In genomic region chr16:1719559-1720229, GRCh38 we compare ENCODE assay signal across 8 cellular contexts. TPM values are rescaled to one million over a fixed set of nuclear protein-coding genes. Genes with fewer than 3 reads are reported as not detected.
DNase-seq lines count a peak whose midpoint lies in the region; ATAC-seq and TF ChIP-seq lines count a peak whose summit lies in the region.
"Not testable (repeated sequence)": the region's sequence is repeated elsewhere in the genome, so short reads cannot be mapped to it uniquely, and the experiment has no call there.

No MANE protein-coding gene starts in this region.

- in situ Hi-C loops in mammary epithelial cell (cut with MboI; ENCODE audit: low sequenced_read_pairs in 2 of 2) = not testable (repeated sequence)

- dilution Hi-C loops in mammary epithelial cell (cut with HindIII; ENCODE audit: low sequenced_read_pairs) = not testable (repeated sequence)

- not testable (repeated sequence) for H3K27ac ChIP-seq in CD4-positive, CD25-positive, alpha-beta regulatory T cell (ENCODE audit: insufficient read depth, low read length, poor library complexity, severe bottlenecking); mammary epithelial cell (ENCODE audit: insufficient read depth, low read depth, low read length)
- peak overlapping the region in 2 of 3 donors; percentile 2 to 26 for H3K27ac ChIP-seq in right lobe of liver

- not testable (repeated sequence) for H3K4me2 ChIP-seq in mammary epithelial cell (ENCODE audit: insufficient read depth, low read depth, low read length)

- POLR2A ChIA-PET in activated B cell treated with CpG ODN at 0.5 μM for 24 hours (lab: Charles Lee) = interaction anchor here (0.6 to 1.5 kb wide), 5 partner anchors 10 to 108 kb away, joined by 3 to 5 read pairs (median 3); partner anchors contain the start of genes NME3, NUBP2 and SPSB3

- H3K36me3 Mint-ChIP-seq in CD4-positive, CD25-positive, alpha-beta regulatory T cell; activated B cell treated with CpG ODN at 0.5 μM for 24 hours (ENCODE audit: low read depth): not testable (repeated sequence)

- intact Hi-C loops in activated B cell treated with CpG ODN at 0.5 μM for 24 hours (cut with micrococcal nuclease) = loop anchor here (5.0 kb wide), 1 partner anchor 412 kb away; the partner anchor contains the start of gene UBE2I
- intact Hi-C loops in mammary epithelial cell (cut with micrococcal nuclease); right lobe of liver (cut with DNase I): not testable (repeated sequence)

- not testable (repeated sequence) for H3K9me3 Mint-ChIP-seq in CD4-positive, CD25-positive, alpha-beta regulatory T cell; activated B cell treated with CpG ODN at 0.5 μM for 24 hours

- peak overlapping the region in 2 of 3 donors; percentile 9 to 52 for H3K27ac Mint-ChIP-seq in CD4-positive, CD25-positive, alpha-beta regulatory T cell
- peak overlapping the region; percentile 59 for H3K27ac Mint-ChIP-seq in activated B cell treated with CpG ODN at 0.5 μM for 24 hours

- TF ChIP-seq POLR2A in right lobe of liver (IDR thresholded peaks at IDR 0.05) = not testable (repeated sequence)

- CTCF ChIA-PET in activated B cell treated with CpG ODN at 0.5 μM for 24 hours (lab: Charles Lee) = interaction anchor here (0.7 to 3.2 kb wide), 2 partner anchors 13 to 285 kb away, joined by 3 to 16 read pairs; partner anchors contain the start of gene MAPK8IP3
- CTCF ChIA-PET in mammary epithelial cell (lab: Charles Lee; ENCODE audit: low non-redundant PET) = not testable (repeated sequence)

- peak overlapping the region in 1 of 4 donors; percentile 57 for H3K4me3 Mint-ChIP-seq in CD4-positive, CD25-positive, alpha-beta regulatory T cell
- H3K4me3 Mint-ChIP-seq in activated B cell treated with CpG ODN at 0.5 μM for 24 hours = peak overlapping the region; percentile 46

- H3K4me1 Mint-ChIP-seq in CD4-positive, CD25-positive, alpha-beta regulatory T cell = peaks cover 12 to 45% (median 27%) of the 10 kb centered on the region in 4 donors
- peaks cover 78% of the 10 kb centered on the region for H3K4me1 Mint-ChIP-seq in activated B cell treated with CpG ODN at 0.5 μM for 24 hours

- 97% methylated on average over 12 of the region's 12 CpGs for WGBS in mammary epithelial cell (ENCODE audit: low coverage, missing lambda C conversion rate)
- WGBS in right lobe of liver (ENCODE audit: insufficient coverage, low coverage, low lambda C conversion rate, missing lambda C conversion rate) = 58% methylated on average over 10 of the region's 12 CpGs

- H3K4me3 ChIP-seq in CD4-positive, CD25-positive, alpha-beta regulatory T cell (ENCODE audit: low read depth, low read length); mammary epithelial cell (replicated peaks in 1 of 3; ENCODE audit: insufficient read depth in 1 of 3, low read depth in 2 of 3, low read length in 3 of 3); right lobe of liver: not testable (repeated sequence)

- peaks cover 58% of the 10 kb centered on the region for H3K79me2 ChIP-seq in mammary epithelial cell (ENCODE audit: insufficient read depth, low read length)

- not testable (repeated sequence) for H3K27me3 Mint-ChIP-seq in CD4-positive, CD25-positive, alpha-beta regulatory T cell; activated B cell treated with CpG ODN at 0.5 μM for 24 hours

- H3K4me1 ChIP-seq in CD4-positive, CD25-positive, alpha-beta regulatory T cell (ENCODE audit: control insufficient read depth, insufficient read depth, low read length, poor library complexity, severe bottlenecking) = peaks cover 19% of the 10 kb centered on the region
- H3K4me1 ChIP-seq in mammary epithelial cell (ENCODE audit: insufficient read depth, low read length) = not testable (repeated sequence)
- peaks cover 0 to 11% (median 6%) of the 10 kb centered on the region in 4 donors for H3K4me1 ChIP-seq in right lobe of liver

- H3K27me3 ChIP-seq in CD4-positive, CD25-positive, alpha-beta regulatory T cell (ENCODE audit: control insufficient read depth, insufficient read depth, low read length); mammary epithelial cell (ENCODE audit: insufficient read depth, low read length); right lobe of liver: not testable (repeated sequence)

- H3K36me3 ChIP-seq in CD4-positive, CD25-positive, alpha-beta regulatory T cell (ENCODE audit: control insufficient read depth, insufficient read depth, low read length); mammary epithelial cell (ENCODE audit: insufficient read depth, low read length); right lobe of liver: not testable (repeated sequence)

- H4K20me1 ChIP-seq in mammary epithelial cell (ENCODE audit: insufficient read depth, low read length) = not testable (repeated sequence)

- not testable (repeated sequence) for TF ChIP-seq CTCF in GM20000 (IDR thresholded peaks at IDR 0.05; ENCODE audit: extremely low read depth, missing control alignments); activated B cell treated with CpG ODN at 0.5 μM for 24 hours (IDR thresholded peaks at IDR 0.05); mammary epithelial cell (conservative IDR thresholded peaks at IDR 0.05 in 1 of 2, IDR thresholded peaks at IDR 0.05 in 1 of 2; ENCODE audit: extremely low read depth in 1 of 2, insufficient read depth in 1 of 2, low read depth in 1 of 2, low read length in 2 of 2); right lobe of liver (IDR thresholded peaks at IDR 0.05)

- not testable (repeated sequence) for H3K9me3 ChIP-seq in CD4-positive, CD25-positive, alpha-beta regulatory T cell (ENCODE audit: control insufficient read depth in 2 of 2, low read length in 2 of 2); mammary epithelial cell (replicated peaks; ENCODE audit: insufficient read depth, low read length); right lobe of liver

- not testable (repeated sequence) for ATAC-seq in CD4-positive, CD25-positive, alpha-beta regulatory T cell (ENCODE audit: low read depth in 2 of 2)
- ATAC-seq in activated B cell treated with CpG ODN at 0.5 μM for 24 hours (ENCODE audit: low read depth) (peak; percentile 37), right lobe of liver (peak; percentile 69 to 82 (median 78))

- not testable (repeated sequence) for DNase-seq in CD4-positive, CD25-positive, alpha-beta regulatory T cell; activated B cell treated with CpG ODN at 0.5 μM for 24 hours; mammary epithelial cell
- DNase-seq in GM20000 (ENCODE audit: low spot score) (peak; percentile 53), NCI-H146 (lab: John Stamatoyannopoulos, UW) (peak; percentile 8), NOMO-1 treated with DMSO at 0.1 percent for 48 hours (lab: John Stamatoyannopoulos, UW; ENCODE audit: unreplicated experiment) (peak; percentile 64), right lobe of liver (peak in 2 of 3 donors; percentile 42 to 49), superior temporal gyrus (ENCODE audit: extremely low spot score) (peak; percentile 6)

- H2AFZ ChIP-seq in mammary epithelial cell (ENCODE audit: low read depth, low read length) = not testable (repeated sequence)

- not testable (repeated sequence) for H3K9ac ChIP-seq in mammary epithelial cell (ENCODE audit: insufficient read depth, low read length)

- BruUV-seq in mammary epithelial cell (replicated peaks; lab: Mats Ljungman, UMichigan) = TSS peak; percentile 54

RNA-seq across cellular contexts. Expression of gene MAPK8IP3, which starts 13.7 kb away (rescaled TPM):
- 222 TPM for total RNA-seq in CD4-positive, CD25-positive, alpha-beta regulatory T cell
- 1 to 10 TPM in 3 of 4 donors, under 1 TPM in 1; 0.79 to 2.2 (median 1.2) TPM for polyA plus RNA-seq in CD4-positive, CD25-positive, alpha-beta regulatory T cell
- total RNA-seq in activated B cell treated with CpG ODN at 0.5 μM for 24 hours = 157 and 201 TPM in 2 replicates
- 10 to 100 TPM; 45.2 to 51.2 TPM for total RNA-seq in mammary epithelial cell
- polyA plus RNA-seq in mammary epithelial cell = 11.5 TPM
- polyA minus RNA-seq in mammary epithelial cell = 43.1 TPM
- total RNA-seq in right lobe of liver = 10 to 100 TPM in 5 of 6 experiments, 1 to 10 TPM in 1; 8.7 to 37.3 (median 23.0) TPM

RNA-seq across cellular contexts. Expression of gene JPT2, which starts 41.6 kb away (rescaled TPM):
- 13.7 TPM for total RNA-seq in CD4-positive, CD25-positive, alpha-beta regulatory T cell
- 10 to 100 TPM in 2 of 4 donors, 1 to 10 TPM in 2; 9.7 to 13.9 (median 10.2) TPM for polyA plus RNA-seq in CD4-positive, CD25-positive, alpha-beta regulatory T cell
- 43.4 and 48.7 TPM in 2 replicates for total RNA-seq in activated B cell treated with CpG ODN at 0.5 μM for 24 hours
- 100 to 1,000 TPM in 1 of 2 donors, 10 to 100 TPM in 1; 53.0 to 117 TPM for total RNA-seq in mammary epithelial cell
- polyA plus RNA-seq in mammary epithelial cell = 104 TPM
- polyA minus RNA-seq in mammary epithelial cell = 177 TPM
- total RNA-seq in right lobe of liver = 10 to 100 TPM; 31.0 to 47.7 (median 38.7) TPM

RNA-seq across cellular contexts. Expression of gene NME3, which starts 51.6 kb away (rescaled TPM):
- 45.1 TPM for total RNA-seq in CD4-positive, CD25-positive, alpha-beta regulatory T cell
- polyA plus RNA-seq in CD4-positive, CD25-positive, alpha-beta regulatory T cell = 100 to 1,000 TPM in 1 of 4 donors, 10 to 100 TPM in 3; 63.8 to 101 (median 75.0) TPM
- total RNA-seq in activated B cell treated with CpG ODN at 0.5 μM for 24 hours (54.1 and 57.8 TPM in 2 replicates), mammary epithelial cell (10 to 100 TPM; 23.4 to 26.2 TPM), right lobe of liver (10 to 100 TPM; 17.9 to 36.1 (median 23.2) TPM)
- 18.8 TPM for polyA plus RNA-seq in mammary epithelial cell
- polyA minus RNA-seq in mammary epithelial cell = 1.4 TPM

RNA-seq across cellular contexts. Expression of gene EME2, which starts 52.9 kb away (rescaled TPM):
- total RNA-seq in CD4-positive, CD25-positive, alpha-beta regulatory T cell = 19.0 TPM
- polyA plus RNA-seq in CD4-positive, CD25-positive, alpha-beta regulatory T cell = 1 to 10 TPM in 1 of 4 donors, under 1 TPM in 3; 0.57 to 1.1 (median 0.64) TPM
- 37.1 and 49.9 TPM in 2 replicates for total RNA-seq in activated B cell treated with CpG ODN at 0.5 μM for 24 hours
- 10 to 100 TPM; 17.2 to 29.0 TPM for total RNA-seq in mammary epithelial cell
- polyA plus RNA-seq in mammary epithelial cell = 7.0 TPM
- polyA minus RNA-seq in mammary epithelial cell = 2.3 TPM
- 10 to 100 TPM in 1 of 6 experiments, 1 to 10 TPM in 5; 3.8 to 11.1 (median 5.0) TPM for total RNA-seq in right lobe of liver

RNA-seq across cellular contexts. Expression of gene MRPS34, which starts 53.2 kb away (rescaled TPM):
- 46.5 TPM for total RNA-seq in CD4-positive, CD25-positive, alpha-beta regulatory T cell
- polyA plus RNA-seq in CD4-positive, CD25-positive, alpha-beta regulatory T cell = 100 to 1,000 TPM; 143 to 176 (median 155) TPM
- total RNA-seq in activated B cell treated with CpG ODN at 0.5 μM for 24 hours (60.9 and 65.1 TPM in 2 replicates), mammary epithelial cell (10 to 100 TPM; 34.7 to 99.4 TPM), right lobe of liver (10 to 100 TPM; 42.5 to 90.5 (median 52.9) TPM)
- 90.3 TPM for polyA plus RNA-seq in mammary epithelial cell
- 59.3 TPM for polyA minus RNA-seq in mammary epithelial cell
